In genomic region chr3:104275199-104275598, GRCh38 we compare ENCODE assay signal across 26 cellular contexts.
"Had no signal": no experiment of that assay in that cellular context is flagged by ENCODE, and none has a peak within 500 bp of the region (broad histone marks: within the 10 kb centered on the region; RNA-seq: fewer than 3 reads in every experiment).

No MANE protein-coding gene starts in this region.

- H3K4me3 ChIP-seq: stomach, suprapubic skin, testis, thoracic aorta, thyroid gland, tibial artery, tibial nerve, transverse colon, upper lobe of left lung, upper lobe of right lung, uterus, vagina had no signal

- H3K4me1 ChIP-seq: stomach, suprapubic skin, testis, thyroid gland, transverse colon, upper lobe of left lung, upper lobe of right lung, uterus, vagina had no signal

- H3K27ac ChIP-seq: stomach, suprapubic skin, testis, thoracic aorta, thyroid gland, tibial artery, tibial nerve, transverse colon, upper lobe of left lung, upper lobe of right lung, uterus, vagina had no signal

- DNase-seq: stimulated activated CD4-positive, alpha-beta T cell treated with anti-CD3 and anti-CD28 coated beads, Interleukin-2, amount 100 ng/mL, for 48 hours; stimulated activated CD4-positive, alpha-beta T cell treated with anti-CD3 and anti-CD28 coated beads, Interleukin-4, amount 100 ng/mL, for 1 hour; stimulated activated CD4-positive, alpha-beta T cell treated with anti-CD3 and anti-CD28 coated beads, Interleukin-4, amount 100 ng/mL, for 24 hours; stimulated activated CD4-positive, alpha-beta T cell treated with anti-CD3 and anti-CD28 coated beads, Interleukin-4, amount 100 ng/mL, for 4 hours; stimulated activated CD8-positive, alpha-beta memory T cell treated with anti-CD3 and anti-CD28 coated beads, Interleukin-4, amount 100 ng/mL, for 48 hours; stimulated activated naive B cell treated with anti-CD40 and anti-IgM and Interleukin-4, amounts not matched to agents 10 μg/mL and 1 μg/mL and 100 μg/mL, for 72 hours; stimulated activated naive CD4-positive, alpha-beta T cell; stimulated activated naive CD4-positive, alpha-beta T cell treated with Interleukin-2 at 50 U/mL for 16 hours; stimulated activated naive CD8-positive, alpha-beta T cell treated with anti-CD3 and anti-CD28 coated beads, Interleukin-15, amount 100 ng/mL, for 72 hours; stimulated activated naive CD8-positive, alpha-beta T cell treated with anti-CD3 and anti-CD28 coated beads, Interleukin-15, Interleukin-2, amounts not matched to agents 100 U/mL and 50 U/mL, for 24 hours; stomach; substantia nigra; testis; thyroid gland; tibial artery; transverse colon; trophoblast cell; upper lobe of left lung; upper lobe of right lung; uterus had no signal

- H3K9me3 ChIP-seq: testis, thoracic aorta, thyroid gland, uterus, vagina had no signal

- ATAC-seq: stimulated activated effector memory CD8-positive, alpha-beta T cell treated with anti-CD3 and anti-CD28 coated beads, Interleukin-12 subunit alpha, Interleukin-12 subunit beta, amount 100 ng/mL, for 72 hours; stimulated activated memory B cell treated with anti-CD40 and anti-IgM and Interleukin-4, amounts not matched to agents 10 μg/mL and 1 μg/mL and 100 μg/mL, for 72 hours; stimulated activated naive B cell treated with anti-CD40 and anti-IgM and Interleukin-4, amounts not matched to agents 10 μg/mL and 1 μg/mL and 100 μg/mL, for 72 hours; stimulated activated naive CD8-positive, alpha-beta T cell treated with anti-CD3 and anti-CD28 coated beads, Interleukin-15, amount 100 ng/mL, for 72 hours; stimulated activated naive CD8-positive, alpha-beta T cell treated with anti-CD3 and anti-CD28 coated beads, Interleukin-15, Interleukin-2, amounts not matched to agents 100 U/mL and 50 U/mL, for 24 hours; upper lobe of right lung had no signal

- H3K36me3 ChIP-seq: stomach, suprapubic skin, thoracic aorta, thyroid gland, tibial artery, tibial nerve, transverse colon, upper lobe of left lung, upper lobe of right lung, uterus, vagina had no signal

- H3K27me3 ChIP-seq: stomach, suprapubic skin, testis, thyroid gland, tibial artery, tibial nerve, transverse colon, upper lobe of left lung, upper lobe of right lung, uterus, vagina had no signal
